14 cellular contexts compared by ENCODE assay signal in the genomic region with DNA sequence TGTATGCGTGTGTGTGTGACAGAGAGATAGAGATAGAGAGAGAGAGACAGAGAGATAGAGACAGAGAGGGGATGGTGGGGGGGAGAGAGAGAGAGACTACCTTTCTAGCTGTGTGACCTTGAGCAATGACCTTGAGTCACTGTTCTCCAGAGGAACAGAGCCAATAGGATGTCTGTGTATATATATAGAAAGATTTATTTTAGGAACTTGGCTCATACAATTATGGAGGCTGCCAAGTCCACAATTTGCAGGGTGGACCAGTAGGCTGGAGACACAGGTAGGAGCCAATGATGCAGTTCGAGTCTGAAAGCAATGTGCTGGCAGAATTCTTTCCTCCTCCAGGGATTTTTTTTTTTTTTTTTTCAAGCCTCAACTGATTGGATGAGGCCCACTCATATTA.
DNase-seq lines count a peak whose midpoint lies in the region; ATAC-seq and TF ChIP-seq lines count a peak whose summit lies in the region.
"Had no signal": no experiment of that assay in that cellular context is flagged by ENCODE, and none has a peak within 500 bp of the region (broad histone marks: within the 10 kb centered on the region; RNA-seq: fewer than 3 reads in every experiment).

No MANE protein-coding gene starts in this region.

- no peak overlapping the region for H3K18ac ChIP-seq in trophoblast cell (ENCODE audit: low read length)

- no peak overlapping the region for H3K23ac ChIP-seq in trophoblast cell (ENCODE audit: low read length)

- H3K36me3 ChIP-seq in heart left ventricle (no peaks in the 10 kb centered on the region), trophoblast cell (ENCODE audit: control insufficient read depth in 1 of 2, insufficient read depth in 2 of 2, low read length in 2 of 2) (no peaks in the 10 kb centered on the region)

- H3K27me3 ChIP-seq in heart left ventricle: no peaks in the 10 kb centered on the region
- no peaks in the 10 kb centered on the region for H3K27me3 ChIP-seq in right cardiac atrium (ENCODE audit: control insufficient read depth, insufficient read depth)
- no peaks in the 10 kb centered on the region for H3K27me3 ChIP-seq in trophoblast cell (ENCODE audit: insufficient read depth, low read length)

- ATAC-seq in heart left ventricle: peak; percentile 73 to 96 (median 89)
- peak; percentile 26 to 73 for ATAC-seq in right cardiac atrium
- no peak for ATAC-seq in GM18511 (IDR thresholded peaks at IDR 0.05; ENCODE audit: unreplicated experiment)
- no peak for ATAC-seq in HG03139 (IDR thresholded peaks at IDR 0.05; ENCODE audit: unreplicated experiment)
- ATAC-seq: CD8-positive, alpha-beta T cell; HCT116 had no signal

- H2BK5ac ChIP-seq in trophoblast cell (ENCODE audit: low read depth, low read length, poor library complexity): no peak overlapping the region

- no peak overlapping the region for H3K4ac ChIP-seq in trophoblast cell (ENCODE audit: low read depth, low read length)

- no peak overlapping the region for H3K9ac ChIP-seq in trophoblast cell (ENCODE audit: low read length)

- no peak overlapping the region for H4K8ac ChIP-seq in trophoblast cell (ENCODE audit: low read depth, low read length)

- no peak overlapping the region for H3K14ac ChIP-seq in trophoblast cell (ENCODE audit: low read length)

- WGBS in heart left ventricle, 4 donors: 37 to 44% (median 41%) methylated on average over 2 of the region's 2 CpGs
- 52% methylated on average over 2 of the region's 2 CpGs for WGBS in right cardiac atrium
- WGBS in trophoblast cell (ENCODE audit: extremely low coverage, insufficient coverage, insufficient read length): no CpG with 5 or more reads among the region's 2 CpGs

- no peak overlapping the region for H2AFZ ChIP-seq in trophoblast cell (ENCODE audit: insufficient read depth, low read length, poor library complexity)

- no peak overlapping the region for H2BK12ac ChIP-seq in trophoblast cell (ENCODE audit: low read length)

- no peak overlapping the region for H4K91ac ChIP-seq in trophoblast cell (ENCODE audit: low read depth, low read length)

- H3K27ac ChIP-seq in 22Rv1: 0 out of 2 replicates have a peak overlapping the region, but pooled peaks have one; percentile 5
- peak overlapping the region in 3 of 12 donors; percentile 17 to 50 (median 30) for H3K27ac ChIP-seq in heart left ventricle
- no peak overlapping the region for H3K27ac ChIP-seq in right cardiac atrium (ENCODE audit: low read length)
- no peak overlapping the region for H3K27ac ChIP-seq in trophoblast cell (ENCODE audit: low read depth, low read length)

- no peaks in the 10 kb centered on the region for H3K79me2 ChIP-seq in trophoblast cell (ENCODE audit: control insufficient read depth, insufficient read depth, low read length, poor library complexity)

- H2BK120ac ChIP-seq in trophoblast cell (ENCODE audit: insufficient read depth, low read length, poor library complexity): no peak overlapping the region

- in situ Hi-C loops in G401 (cut with HindIII; ENCODE audit: low sequenced_read_pairs): no loop called here

- TF ChIP-seq POLR2A in heart left ventricle (IDR thresholded peaks at IDR 0.05): no peak

- no peak overlapping the region for H4K12ac ChIP-seq in trophoblast cell (ENCODE audit: low read depth, low read length)

- H3K4me3 ChIP-seq in heart left ventricle (no peak overlapping the region), right cardiac atrium (ENCODE audit: low read length) (no peak overlapping the region), trophoblast cell (ENCODE audit: low read depth, low read length) (no peak overlapping the region)

- no peak overlapping the region for H3K4me2 ChIP-seq in trophoblast cell (ENCODE audit: low read length)

- intact Hi-C loops in heart left ventricle (cut with DNase I): loop anchor here in 4 of 10 donors (5.0 to 10.0 kb wide), 2 partner anchors 159 to 162 kb away; no protein-coding TSS in a partner anchor
- intact Hi-C loops in right cardiac atrium (cut with DNase I): no loop called here

- H3K9me3 ChIP-seq in heart left ventricle (no peaks in the 10 kb centered on the region), right cardiac atrium (ENCODE audit: control insufficient read depth, low read length) (no peaks in the 10 kb centered on the region), trophoblast cell (ENCODE audit: insufficient read depth, low read depth, low read length) (no peaks in the 10 kb centered on the region)

- H3K4me1 ChIP-seq in heart left ventricle (peaks cover 0 to 15% (median 2%) of the 10 kb centered on the region in 12 donors), right cardiac atrium (ENCODE audit: control insufficient read depth, insufficient read depth, low read length) (no peaks in the 10 kb centered on the region), trophoblast cell (ENCODE audit: control insufficient read depth in 1 of 2, insufficient read depth in 2 of 2, low read length in 2 of 2) (peaks cover 0 to 2% of the 10 kb centered on the region in 2 experiments)

- TF ChIP-seq CTCF in 22Rv1 (IDR thresholded peaks at IDR 0.05) (no peak), heart left ventricle (IDR thresholded peaks at IDR 0.05) (no peak)

- DNase-seq in G401 (ENCODE audit: low spot score) (peak; percentile 11), heart left ventricle (peak in 4 of 5 donors; percentile 17 to 52 (median 42)), right cardiac atrium (no peak), trophoblast cell (no peak)
- DNase-seq: CD8-positive, alpha-beta T cell; COR-L47; DMS153; DMS79 treated with DMSO at 0.1 percent for 48 hours; EL; GDM1 had no signal

- peaks cover 4% of the 10 kb centered on the region for H3K79me1 ChIP-seq in trophoblast cell (ENCODE audit: low read length)

- no peak overlapping the region for H2AK5ac ChIP-seq in trophoblast cell (ENCODE audit: low read length)

Comparison
In these comparisons a context has a peak if more than half of its experiments do, and no peak if none do; other contexts are left out.
1. DNase-seq: peak in G401 (single experiment) and heart left ventricle (4 of 5); none in right cardiac atrium (0 of 3) and trophoblast cell (0 of 2).
2. ATAC-seq: peak in heart left ventricle (4 of 4) and right cardiac atrium (2 of 2); none in GM18511 (single experiment) and HG03139 (single experiment).